In genomic region chr4:38482696-38483095, GRCh38 we compare ENCODE assay signal across 21 cellular contexts.
DNase-seq lines count a peak whose midpoint lies in the region; ATAC-seq, FAIRE-seq and TF ChIP-seq lines count a peak whose summit lies in the region.
"Had no signal": no experiment of that assay in that cellular context is flagged by ENCODE, and none has a peak within 500 bp of the region (broad histone marks: within the 10 kb centered on the region; RNA-seq: fewer than 3 reads in every experiment).

No MANE protein-coding gene starts in this region.

- DNase-seq in CD4-positive, alpha-beta T cell: no peak
- peak in 2 of 5 donors; percentile 11 to 20 for DNase-seq in CD8-positive, alpha-beta memory T cell
- DNase-seq in K562 (ENCODE audit: extremely low read depth in 1 of 4, low spot score in 3 of 4) (no peak), NCI-H1048 (lab: John Stamatoyannopoulos, UW) (no peak), WERI-Rb-1 (no peak), HAP-1 (ENCODE audit: low spot score in 2 of 2) (no peak)
- DNase-seq in naive thymus-derived CD8-positive, alpha-beta T cell: peak in 2 of 10 donors; percentile 12
- DNase-seq: AML-193, DMS153, Kasumi-1, NCI-H1105, NCI-H1436 treated with DMSO at 0.1 percent for 48 hours, NCI-H187 treated with DMSO at 0.1 percent for 48 hours, NCI-H524, NCI-H774, SJCRH30 had no signal

- H3K9me3 Mint-ChIP-seq in CD4-positive, alpha-beta T cell: no peaks in the 10 kb centered on the region
- peaks cover 0 to 3% (median 3%) of the 10 kb centered on the region in 5 donors for H3K9me3 Mint-ChIP-seq in CD8-positive, alpha-beta memory T cell
- H3K9me3 Mint-ChIP-seq in naive thymus-derived CD8-positive, alpha-beta T cell: peaks cover 0 to 4% (median 0%) of the 10 kb centered on the region in 9 donors

- CTCF ChIA-PET in CD4-positive, alpha-beta T cell (lab: Charles Lee): no interaction called here
- CTCF ChIA-PET in CD8-positive, alpha-beta memory T cell (lab: Charles Lee): interaction anchor here (0.9 kb wide), 1 partner anchor 13 kb away, joined by 4 read pairs; no protein-coding TSS in a partner anchor
- CTCF ChIA-PET in K562 (lab: Yijun Ruan, JAX; ENCODE audit: low intra/inter-chr PET ratio): no interaction called here

- no peaks in the 10 kb centered on the region for H4K20me1 ChIP-seq in K562 (replicated peaks; ENCODE audit: control insufficient read depth, insufficient read depth, low read length)
- H4K20me1 ChIP-seq: BLaER1 treated with 17β-estradiol and CSF1 and Interleukin-3, amounts not matched to agents 10 nM and 100 nM had no signal

- no peak for ATAC-seq in CD4-positive, alpha-beta T cell (ENCODE audit: poor library complexity)
- ATAC-seq in K562 (no peak), GM18520 (IDR thresholded peaks at IDR 0.05; ENCODE audit: unreplicated experiment) (no peak)
- ATAC-seq in naive thymus-derived CD8-positive, alpha-beta T cell: peak; percentile 52 to 65
- ATAC-seq: A549, SK-N-SH treated with all-trans-retinoic acid at 6 μM for 48 hours had no signal

- H3K79me2 ChIP-seq in K562 (ENCODE audit: control insufficient read depth, insufficient read depth, low read length): no peaks in the 10 kb centered on the region

- H3K27me3 ChIP-seq in CD4-positive, alpha-beta T cell (ENCODE audit: control insufficient read depth, insufficient read depth, low read length): no peaks in the 10 kb centered on the region
- H3K27me3 ChIP-seq in CD8-positive, alpha-beta memory T cell (ENCODE audit: insufficient read depth, low read length, poor library complexity, severe bottlenecking): no peaks in the 10 kb centered on the region
- H3K27me3 ChIP-seq in K562 (ENCODE audit: control insufficient read depth in 2 of 2, insufficient read depth in 2 of 2, low read length in 2 of 2) (no peaks in the 10 kb centered on the region), WERI-Rb-1 (ENCODE audit: insufficient read depth, low read depth, severe bottlenecking) (no peaks in the 10 kb centered on the region), HAP-1 (ENCODE audit: low read depth) (no peaks in the 10 kb centered on the region)
- H3K27me3 ChIP-seq: BLaER1 treated with 17β-estradiol and CSF1 and Interleukin-3, amounts not matched to agents 10 nM and 100 nM; SJCRH30 had no signal

- no peak overlapping the region for H3K27ac ChIP-seq in CD4-positive, alpha-beta T cell (ENCODE audit: low read depth, low read length)
- H3K27ac ChIP-seq in CD8-positive, alpha-beta memory T cell (ENCODE audit: low read depth, low read length): no peak overlapping the region
- H3K27ac ChIP-seq in K562 (ENCODE audit: extremely low read depth, low read depth, low read length) (no peak overlapping the region), WERI-Rb-1 (no peak overlapping the region)
- H3K27ac ChIP-seq: A549; BLaER1 treated with 17β-estradiol and CSF1 and Interleukin-3, amounts not matched to agents 10 nM and 100 nM; SJCRH30 had no signal

- no peak for TF ChIP-seq CTCF in CD4-positive, alpha-beta T cell (IDR thresholded peaks at IDR 0.05)
- no peak for TF ChIP-seq CTCF in K562 (IDR thresholded peaks at IDR 0.05 in 2 of 3, conservative IDR thresholded peaks at IDR 0.05 in 1 of 3; ENCODE audit: insufficient read depth in 2 of 3, low read depth in 1 of 3, low read length in 3 of 3)
- TF ChIP-seq CTCF in WERI-Rb-1 (IDR thresholded peaks at IDR 0.05; ENCODE audit: low read depth, low read length): no peak

- no peak for FAIRE-seq in K562 (lab: Jason Lieb, UNC)
- FAIRE-seq: A549 had no signal

- no peaks in the 10 kb centered on the region for H3K27me3 Mint-ChIP-seq in CD4-positive, alpha-beta T cell
- H3K27me3 Mint-ChIP-seq in CD8-positive, alpha-beta memory T cell: peaks cover 0 to 1% of the 10 kb centered on the region in 2 donors
- H3K27me3 Mint-ChIP-seq in naive thymus-derived CD8-positive, alpha-beta T cell: no peaks in the 10 kb centered on the region

- BruUV-seq in K562 (replicated peaks; lab: Mats Ljungman, UMichigan): no TSS peak

- intact Hi-C loops in CD4-positive, alpha-beta T cell (cut with DNase I, micrococcal nuclease): no loop called here
- intact Hi-C loops in K562 (cut with micrococcal nuclease): no loop called here

- H3K4me3 ChIP-seq in CD8-positive, alpha-beta memory T cell (ENCODE audit: low read length): no peak overlapping the region
- H3K4me3 ChIP-seq in K562 (no peak overlapping the region), WERI-Rb-1 (ENCODE audit: low read depth, low read length) (no peak overlapping the region), HAP-1 (no peak overlapping the region)
- H3K4me3 ChIP-seq: A549; BLaER1 treated with 17β-estradiol and CSF1 and Interleukin-3, amounts not matched to agents 10 nM and 100 nM; SJCRH30 had no signal

- no peak overlapping the region for H3K4me2 ChIP-seq in K562 (ENCODE audit: insufficient read depth, low read length)
- H3K4me2 ChIP-seq: A549; BLaER1 treated with 17β-estradiol and CSF1 and Interleukin-3, amounts not matched to agents 10 nM and 100 nM had no signal

- no peaks in the 10 kb centered on the region for H3K9me1 ChIP-seq in K562 (ENCODE audit: control insufficient read depth, insufficient read depth, low read length)

- H3K9ac ChIP-seq in K562 (ENCODE audit: insufficient read depth in 1 of 2, low read depth in 2 of 2, low read length in 2 of 2): no peak overlapping the region
- H3K9ac ChIP-seq: BLaER1 treated with 17β-estradiol and CSF1 and Interleukin-3, amounts not matched to agents 10 nM and 100 nM had no signal

- H3K27ac Mint-ChIP-seq in CD4-positive, alpha-beta T cell: peak overlapping the region; percentile 1
- H3K27ac Mint-ChIP-seq in CD8-positive, alpha-beta memory T cell: peak overlapping the region in 4 of 8 donors; percentile 4 to 59 (median 14)
- peak overlapping the region in 7 of 10 donors; percentile 11 to 71 (median 50) for H3K27ac Mint-ChIP-seq in naive thymus-derived CD8-positive, alpha-beta T cell
- H3K27ac Mint-ChIP-seq: IgD-negative memory B cell had no signal

- no peaks in the 10 kb centered on the region for H3K36me3 ChIP-seq in CD8-positive, alpha-beta memory T cell (ENCODE audit: insufficient read depth, low read length)
- H3K36me3 ChIP-seq in K562 (ENCODE audit: control insufficient read depth, insufficient read depth, low read length) (no peaks in the 10 kb centered on the region), WERI-Rb-1 (no peaks in the 10 kb centered on the region), HAP-1 (replicated peaks) (no peaks in the 10 kb centered on the region)
- H3K36me3 ChIP-seq: BLaER1 treated with 17β-estradiol and CSF1 and Interleukin-3, amounts not matched to agents 10 nM and 100 nM; SJCRH30 had no signal

- POLR2A ChIA-PET in CD4-positive, alpha-beta T cell (lab: Charles Lee): interaction anchor here (0.9 to 1.4 kb wide), 3 partner anchors 163 to 184 kb away, joined by 3 to 4 read pairs (median 3); no protein-coding TSS in a partner anchor
- POLR2A ChIA-PET in CD8-positive, alpha-beta memory T cell (lab: Charles Lee): no interaction called here
- POLR2A ChIA-PET in K562 (lab: Yijun Ruan, JAX): interaction anchor here (0.6 kb wide), 1 partner anchor 209 kb away, joined by 3 read pairs; no protein-coding TSS in a partner anchor
- POLR2A ChIA-PET in naive thymus-derived CD8-positive, alpha-beta T cell (lab: Charles Lee): interaction anchor here (0.9 to 1.7 kb wide), 4 partner anchors 8 to 180 kb away, joined by 3 to 7 read pairs (median 4); no protein-coding TSS in a partner anchor

- TF ChIP-seq POLR2A in K562 (conservative IDR thresholded peaks at IDR 0.05): no peak

- WGBS in K562 (ENCODE audit: insufficient coverage, low coverage, missing lambda C conversion rate): 24% methylated on average over 1 of the region's 1 CpG

- no peaks in the 10 kb centered on the region for H3K36me3 Mint-ChIP-seq in CD4-positive, alpha-beta T cell (ENCODE audit: low read depth)
- H3K36me3 Mint-ChIP-seq in CD8-positive, alpha-beta memory T cell: peaks cover 0 to 5% (median 0%) of the 10 kb centered on the region in 3 donors
- H3K36me3 Mint-ChIP-seq in naive thymus-derived CD8-positive, alpha-beta T cell: no peaks in the 10 kb centered on the region
- H3K36me3 Mint-ChIP-seq: IgD-negative memory B cell had no signal

- peaks cover 7% of the 10 kb centered on the region for H3K4me1 ChIP-seq in CD8-positive, alpha-beta memory T cell (ENCODE audit: insufficient read depth, low read length)
- H3K4me1 ChIP-seq in K562 (replicated peaks in 1 of 2; ENCODE audit: control insufficient read depth in 2 of 2, insufficient read depth in 2 of 2, low read length in 2 of 2) (no peaks in the 10 kb centered on the region), HAP-1 (no peaks in the 10 kb centered on the region)
- H3K4me1 ChIP-seq: A549; BLaER1 treated with 17β-estradiol and CSF1 and Interleukin-3, amounts not matched to agents 10 nM and 100 nM; SJCRH30 had no signal

- H2AFZ ChIP-seq in K562 (ENCODE audit: low read depth, low read length): no peak overlapping the region

- no peak overlapping the region for H3K4me3 Mint-ChIP-seq in CD4-positive, alpha-beta T cell
- peak overlapping the region in 5 of 7 donors; percentile 2 to 78 (median 33) for H3K4me3 Mint-ChIP-seq in CD8-positive, alpha-beta memory T cell
- H3K4me3 Mint-ChIP-seq in naive thymus-derived CD8-positive, alpha-beta T cell: peak overlapping the region in 5 of 10 donors; percentile 2 to 46 (median 7)
- H3K4me3 Mint-ChIP-seq: IgD-negative memory B cell had no signal

- H3K4me1 Mint-ChIP-seq in CD4-positive, alpha-beta T cell (ENCODE audit: low read depth): peaks cover 19% of the 10 kb centered on the region
- peaks cover 13 to 25% (median 21%) of the 10 kb centered on the region in 3 donors for H3K4me1 Mint-ChIP-seq in CD8-positive, alpha-beta memory T cell
- H3K4me1 Mint-ChIP-seq in naive thymus-derived CD8-positive, alpha-beta T cell: peaks cover 9 to 14% (median 13%) of the 10 kb centered on the region in 4 donors
- H3K4me1 Mint-ChIP-seq: IgD-negative memory B cell had no signal

- in situ Hi-C loops in K562 (cut with MboI): no loop called here
- in situ Hi-C loops in HAP-1 (cut with MboI; ENCODE audit: low sequenced_read_pairs): no loop called here

- TF ChIP-seq EP300 in K562 (IDR thresholded peaks at IDR 0.05; ENCODE audit: low read length): no peak

- no peaks in the 10 kb centered on the region for H3K9me3 ChIP-seq in CD4-positive, alpha-beta T cell (ENCODE audit: control insufficient read depth, low read length)
- H3K9me3 ChIP-seq in CD8-positive, alpha-beta memory T cell (ENCODE audit: low read length): no peaks in the 10 kb centered on the region
- H3K9me3 ChIP-seq in K562 (replicated peaks; ENCODE audit: control insufficient read depth, insufficient read depth, low read depth, low read length): no peaks in the 10 kb centered on the region
- peaks cover under 1% of the 10 kb centered on the region for H3K9me3 ChIP-seq in WERI-Rb-1 (ENCODE audit: severe bottlenecking)
- no peaks in the 10 kb centered on the region for H3K9me3 ChIP-seq in HAP-1
- H3K9me3 ChIP-seq: A549 had no signal

- TF ChIP-seq RAD21 in K562 (CRISPR knock-in tag; conservative IDR thresholded peaks at IDR 0.05 in 1 of 2, IDR thresholded peaks at IDR 0.05 in 1 of 2): no peak

TF ChIP-seq in K562, 482 proteins besides CTCF, POLR2A, EP300 and RAD21 (continues in another document):
- TF ChIP-seq PHF8 (IDR thresholded peaks at IDR 0.05; ENCODE audit: borderline replicate concordance, low read length): no peak
- TF ChIP-seq NR4A1 (CRISPR knock-in tag; IDR thresholded peaks at IDR 0.05): no peak
- no peak for TF ChIP-seq NR4A1 (tag; IDR thresholded peaks at IDR 0.05)

Comparison
In these comparisons a context has a peak if more than half of its experiments do, and no peak if none do; other contexts are left out.
1. ATAC-seq: peak in naive thymus-derived CD8-positive, alpha-beta T cell (2 of 2); none in CD4-positive, alpha-beta T cell (single experiment), K562 (single experiment) and GM18520 (single experiment).